In genomic region chr1:85200870-85201339, GRCh38 we compare ENCODE assay signal across 8 cellular contexts. TPM values are rescaled to one million over a fixed set of nuclear protein-coding genes. Genes with fewer than 3 reads are reported as not detected.
A peak's percentile ranks its signal among the peaks of the same experiment; 100 is the strongest.
DNase-seq lines count a peak whose midpoint lies in the region; ATAC-seq and TF ChIP-seq lines count a peak whose summit lies in the region.

A gene with protein sequence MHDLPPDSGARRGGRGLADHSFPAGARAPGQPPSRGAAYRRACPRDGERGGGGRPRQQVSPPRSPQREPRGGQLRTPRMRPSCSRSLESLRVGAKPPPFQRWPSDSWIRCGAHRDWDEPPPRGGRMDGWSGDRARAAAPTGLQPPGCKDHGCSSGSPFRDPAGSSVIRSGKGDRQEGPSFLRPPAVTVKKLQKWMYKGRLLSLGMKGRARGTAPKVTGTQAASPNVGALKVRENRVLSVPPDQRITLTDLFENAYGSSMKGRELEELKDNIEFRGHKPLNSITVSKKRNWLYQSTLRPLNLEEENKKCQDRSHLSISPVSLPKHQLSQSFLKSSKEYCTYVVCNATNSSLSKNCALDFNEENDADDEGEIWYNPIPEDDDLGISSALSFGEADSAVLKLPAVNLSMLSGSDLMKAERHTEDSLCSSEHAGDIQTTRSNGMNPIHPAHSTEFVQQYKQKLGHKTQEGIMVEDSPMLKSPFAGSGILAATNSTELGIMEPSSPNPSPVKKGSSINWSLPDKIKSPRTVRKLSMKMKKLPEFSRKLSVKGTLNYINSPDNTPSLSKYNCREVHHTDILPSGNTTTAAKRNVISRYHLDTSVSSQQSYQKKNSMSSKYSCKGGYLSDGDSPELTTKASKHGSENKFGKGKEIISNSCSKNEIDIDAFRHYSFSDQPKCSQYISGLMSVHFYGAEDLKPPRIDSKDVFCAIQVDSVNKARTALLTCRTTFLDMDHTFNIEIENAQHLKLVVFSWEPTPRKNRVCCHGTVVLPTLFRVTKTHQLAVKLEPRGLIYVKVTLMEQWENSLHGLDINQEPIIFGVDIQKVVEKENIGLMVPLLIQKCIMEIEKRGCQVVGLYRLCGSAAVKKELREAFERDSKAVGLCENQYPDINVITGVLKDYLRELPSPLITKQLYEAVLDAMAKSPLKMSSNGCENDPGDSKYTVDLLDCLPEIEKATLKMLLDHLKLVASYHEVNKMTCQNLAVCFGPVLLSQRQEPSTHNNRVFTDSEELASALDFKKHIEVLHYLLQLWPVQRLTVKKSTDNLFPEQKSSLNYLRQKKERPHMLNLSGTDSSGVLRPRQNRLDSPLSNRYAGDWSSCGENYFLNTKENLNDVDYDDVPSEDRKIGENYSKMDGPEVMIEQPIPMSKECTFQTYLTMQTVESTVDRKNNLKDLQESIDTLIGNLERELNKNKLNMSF (minus strand): TSS chr1:85201016. CDS start chr1:85200996, 20 bp downstream.

- no peak within 1 kb of the TSS for H4K8ac ChIP-seq in H9 (replicated peaks; ENCODE audit: insufficient read length, low read depth, low read length)

- H3K9ac ChIP-seq in H9 (ENCODE audit: extremely low read depth, insufficient read length, low read length) = peak within 1 kb of the TSS; percentile 82

- no peaks in the 10 kb centered on the region for H4K20me1 ChIP-seq in H9 (ENCODE audit: control insufficient read depth, insufficient read depth, insufficient read length)

- no peak within 1 kb of the TSS for H2BK20ac ChIP-seq in H9 (ENCODE audit: low read depth, low read length, poor library complexity, severe bottlenecking)

- H3K4me2 ChIP-seq in H9 (ENCODE audit: insufficient read depth, insufficient read length, low read length) = peak within 1 kb of the TSS; percentile 97

- no peak within 1 kb of the TSS for H3K4ac ChIP-seq in H9 (ENCODE audit: low read depth, low read length)

- no peaks in the 10 kb centered on the region for H3K9me3 ChIP-seq in H9 (ENCODE audit: control insufficient read depth, low read depth, low read length)
- no peaks in the 10 kb centered on the region for H3K9me3 ChIP-seq in MG63
- no peaks in the 10 kb centered on the region for H3K9me3 ChIP-seq in ascending aorta

- H3K23me2 ChIP-seq in H9 (ENCODE audit: insufficient read length, low read depth, low read length, poor library complexity, severe bottlenecking) = peaks cover 5% of the 10 kb centered on the region

- H3K18ac ChIP-seq in H9 (ENCODE audit: insufficient read length, low read depth, low read length) = peak within 1 kb of the TSS; percentile 94

- H3K79me2 ChIP-seq in H9 (ENCODE audit: insufficient read depth, low read length) = peaks cover 5% of the 10 kb centered on the region; the same call in 1 of the 2 replicates

- intact Hi-C loops in ascending aorta (cut with DNase I) (loop anchor here (1.0 to 2.0 kb wide), 2 partner anchors 58 to 138 kb away; partner anchors contain the start of gene C1orf52), sciatic nerve (cut with DNase I) (no loop called here)

- H3K9me3 Mint-ChIP-seq in H9 = no peaks in the 10 kb centered on the region

- peak within 1 kb of the TSS; percentile 88 to 93 for H3K4me3 Mint-ChIP-seq in H9

- no CpG with 5 or more reads among the region's 59 CpGs for WGBS in H9 (ENCODE audit: extremely low coverage, insufficient read length, low lambda C conversion rate)

- H3K27me3 Mint-ChIP-seq in H9 (ENCODE audit: low read depth) = no peaks in the 10 kb centered on the region

- peak within 1 kb of the TSS; percentile 39 for H4K5ac ChIP-seq in H9 (ENCODE audit: insufficient read length, low read depth, low read length)

- H4K91ac ChIP-seq in H9 (ENCODE audit: insufficient read length, low read depth, low read length) = peak within 1 kb of the TSS; percentile 38

- H3K27me3 ChIP-seq in H9 (ENCODE audit: insufficient read depth, low read length) = no peaks in the 10 kb centered on the region
- H3K27me3 ChIP-seq in MG63 = no peaks in the 10 kb centered on the region
- H3K27me3 ChIP-seq in ascending aorta = no peaks in the 10 kb centered on the region

- H3T11ph ChIP-seq in H9 (ENCODE audit: low read length) = no peak within 1 kb of the TSS

- peaks cover 0 to 4% (median 2%) of the 10 kb centered on the region in 3 experiments; a peak in 3 of 7 replicates for H3K36me3 Mint-ChIP-seq in H9 (ENCODE audit: insufficient read depth in 1 of 3, low read depth in 3 of 3)

- DNase-seq in GM03348 (ENCODE audit: low spot score) (peak; percentile 94), H9 (peak; percentile 85), MG63 (peak; percentile 85), T follicular helper cell (ENCODE audit: low read depth) (peak; percentile 74), ascending aorta (ENCODE audit: low spot score in 2 of 2) (peak; percentile 47 to 88), hypothalamus (lab: John Stamatoyannopoulos, UW) (peak in 40 of 51 donors; percentile 7 to 68 (median 42)), sciatic nerve (ENCODE audit: low spot score) (peak; percentile 71), DMS114 treated with DMSO at 0.1 percent for 48 hours (lab: John Stamatoyannopoulos, UW; ENCODE audit: unreplicated experiment) (no peak)

- no peak within 1 kb of the TSS for H2AFZ ChIP-seq in H9 (ENCODE audit: low read length)

- no peak within 1 kb of the TSS for H2BK15ac ChIP-seq in H9 (ENCODE audit: low read depth, low read length)

- H3K4me3 ChIP-seq in MG63 (peak within 1 kb of the TSS; percentile 73), ascending aorta (peak within 1 kb of the TSS; percentile 76 to 99)

- peak within 1 kb of the TSS; percentile 92 for H3K14ac ChIP-seq in H9 (ENCODE audit: insufficient read depth, low read length)

- no peak within 1 kb of the TSS for H2BK5ac ChIP-seq in H9 (ENCODE audit: insufficient read length, low read length)

- peak; percentile 79 for ATAC-seq in sciatic nerve

- no peak within 1 kb of the TSS for H2BK120ac ChIP-seq in H9 (ENCODE audit: low read depth, low read length, poor library complexity, severe bottlenecking)

- no peaks in the 10 kb centered on the region for H3K4me1 ChIP-seq in H9 (ENCODE audit: insufficient read depth, low read length)
- peaks cover 0 to 6% of the 10 kb centered on the region in 2 donors for H3K4me1 ChIP-seq in ascending aorta

- no peak within 1 kb of the TSS for H2AK5ac ChIP-seq in H9 (ENCODE audit: insufficient read length, low read length)

- TF ChIP-seq CTCF in H9 (conservative IDR thresholded peaks at IDR 0.05) (no peak), ascending aorta (IDR thresholded peaks at IDR 0.05) (no peak)

- no peak within 1 kb of the TSS for H3K23ac ChIP-seq in H9 (ENCODE audit: insufficient read length, low read depth, low read length)

- H3K79me1 ChIP-seq in H9 (ENCODE audit: insufficient read depth, low read depth, low read length, poor library complexity, severe bottlenecking) = no peaks in the 10 kb centered on the region

- H3K27ac Mint-ChIP-seq in H9 = peak within 1 kb of the TSS; percentile 96 to 99 (median 98)

- H3K36me3 ChIP-seq in MG63 = no peaks in the 10 kb centered on the region
- no peaks in the 10 kb centered on the region for H3K36me3 ChIP-seq in ascending aorta

- peaks cover 42 to 49% of the 10 kb centered on the region in 2 experiments for H3K4me1 Mint-ChIP-seq in H9

- no peak within 1 kb of the TSS for H2BK12ac ChIP-seq in H9 (ENCODE audit: insufficient read length, low read depth, low read length)

- H3K27ac ChIP-seq in H9 (ENCODE audit: insufficient read length, low read depth, low read length) (peak within 1 kb of the TSS; percentile 59), ascending aorta (peak within 1 kb of the TSS; percentile 96 to 98)

- no peak within 1 kb of the TSS for H3K56ac ChIP-seq in H9 (ENCODE audit: insufficient read length, low read depth, low read length)

RNA-seq across cellular contexts. Expression of the gene that starts here (rescaled TPM):
- 12.1 and 12.4 TPM in 2 replicates for total RNA-seq in H9 (2021)
- total RNA-seq in MG63 (2014; rRNA removed; shearing (Covaris generic); ENCODE audit: low replicate concordance) = 1.3 and 2.8 TPM in 2 replicates
- total RNA-seq in ascending aorta = 0.43 TPM
- 18.3 TPM for total RNA-seq in sciatic nerve

Comparison
In these comparisons a context has a peak if more than half of its experiments do, and no peak if none do; other contexts are left out.
1. Peak in DNase-seq, H3K4me3 ChIP-seq and H3K27ac ChIP-seq in ascending aorta; RNA of the gene not detected or under 1 TPM.